ENCODE assay signal across 17 cellular contexts in genomic region chr11:12017865-12018453, GRCh38. TPM values are rescaled to one million over a fixed set of nuclear protein-coding genes. Genes with fewer than 3 reads are reported as not detected.
DNase-seq lines count a peak whose midpoint lies in the region; ATAC-seq and TF ChIP-seq lines count a peak whose summit lies in the region.
"Had no signal": no experiment of that assay in that cellular context is flagged by ENCODE, and none has a peak within 500 bp of the region (broad histone marks: within the 10 kb centered on the region; RNA-seq: fewer than 3 reads in every experiment).

No MANE protein-coding gene starts in this region.

- H3K36me3 ChIP-seq in thyroid gland (no peaks in the 10 kb centered on the region), right lobe of liver (no peaks in the 10 kb centered on the region)

- WGBS in thyroid gland, 2 donors, result 71 to 79% methylated on average over 3 of the region's 3 CpGs
- WGBS in right lobe of liver (ENCODE audit: insufficient coverage, low coverage, low lambda C conversion rate, missing lambda C conversion rate), result 57% methylated on average over 3 of the region's 3 CpGs

- ATAC-seq in Right ventricle myocardium superior (ENCODE audit: poor library complexity) (peak; percentile 53), sciatic nerve (peak; percentile 47), right lobe of liver (no peak)
- ATAC-seq: GM23338, T-helper 17 cell had no signal

- peak overlapping the region in 1 of 3 donors; percentile 15 for H3K27ac ChIP-seq in thyroid gland
- no peak overlapping the region for H3K27ac ChIP-seq in right lobe of liver
- H3K27ac ChIP-seq: KMS-11 had no signal

- intact Hi-C loops in Right ventricle myocardium superior (cut with DNase I), result no loop called here
- intact Hi-C loops in sciatic nerve (cut with DNase I), result no loop called here
- intact Hi-C loops in thyroid gland (cut with DNase I), result no loop called here
- intact Hi-C loops in right lobe of liver (cut with DNase I), result no loop called here

- no peak for TF ChIP-seq CTCF in thyroid gland (IDR thresholded peaks at IDR 0.05)
- no peak for TF ChIP-seq CTCF in right lobe of liver (IDR thresholded peaks at IDR 0.05)

- H3K4me3 ChIP-seq in thyroid gland (replicated peaks in 1 of 3), result no peak overlapping the region
- H3K4me3 ChIP-seq in right lobe of liver, result no peak overlapping the region
- H3K4me3 ChIP-seq: GM23338 had no signal

- DNase-seq in D341Med (ENCODE audit: low spot score) (peak; percentile 1), amniotic epithelial cell (ENCODE audit: low read depth) (peak; percentile 65), Right ventricle myocardium superior (no peak), sciatic nerve (ENCODE audit: low spot score) (no peak), NCI-H1105 treated with DMSO at 0.1 percent for 48 hours (lab: John Stamatoyannopoulos, UW) (no peak), thyroid gland (no peak), AML-193 (lab: John Stamatoyannopoulos, UW) (no peak), right lobe of liver (no peak)
- DNase-seq: activated CD4-positive, alpha-beta T cell treated with anti-CD3 and anti-CD28 coated beads for 1 hour; activated gamma-delta T cell treated with Interleukin-2 at 50 U/mL for 16 hours; COR-L47; NCI-H1436; SHP77; stimulated activated naive CD4-positive, alpha-beta T cell treated with Interleukin-2 at 50 U/mL for 16 hours; T-helper 17 cell had no signal

- H3K4me1 ChIP-seq in thyroid gland (no peaks in the 10 kb centered on the region), right lobe of liver (no peaks in the 10 kb centered on the region)

- H3K9me3 ChIP-seq in thyroid gland (no peaks in the 10 kb centered on the region), right lobe of liver (no peaks in the 10 kb centered on the region)

- TF ChIP-seq POLR2A in thyroid gland (IDR thresholded peaks at IDR 0.05) (no peak), right lobe of liver (IDR thresholded peaks at IDR 0.05) (no peak)

- H3K27me3 ChIP-seq in thyroid gland (no peaks in the 10 kb centered on the region), right lobe of liver (no peaks in the 10 kb centered on the region)

RNA-seq across cellular contexts. Expression of gene DKK3, which starts 9.5 kb away (rescaled TPM):
- total RNA-seq in Right ventricle myocardium superior (520 TPM), sciatic nerve (201 TPM), thyroid gland (10 to 100 TPM; 15.1 to 72.0 (median 27.3) TPM), right lobe of liver (10 to 100 TPM in 2 of 6 experiments, 1 to 10 TPM in 4; 3.0 to 16.9 (median 5.5) TPM)

Comparison
In these comparisons a context has a peak if more than half of its experiments do, and no peak if none do; other contexts are left out.
1. DNase-seq: peak in D341Med (single experiment) and amniotic epithelial cell (single experiment); none in Right ventricle myocardium superior (single experiment), sciatic nerve (single experiment), NCI-H1105 treated with DMSO at 0.1 percent for 48 hours (single experiment), thyroid gland (0 of 2), AML-193 (0 of 2) and right lobe of liver (0 of 3).
2. ATAC-seq: peak in Right ventricle myocardium superior (single experiment) and sciatic nerve (single experiment); none in right lobe of liver (0 of 4).